8 cellular contexts compared by ENCODE assay signal in the genomic region with DNA sequence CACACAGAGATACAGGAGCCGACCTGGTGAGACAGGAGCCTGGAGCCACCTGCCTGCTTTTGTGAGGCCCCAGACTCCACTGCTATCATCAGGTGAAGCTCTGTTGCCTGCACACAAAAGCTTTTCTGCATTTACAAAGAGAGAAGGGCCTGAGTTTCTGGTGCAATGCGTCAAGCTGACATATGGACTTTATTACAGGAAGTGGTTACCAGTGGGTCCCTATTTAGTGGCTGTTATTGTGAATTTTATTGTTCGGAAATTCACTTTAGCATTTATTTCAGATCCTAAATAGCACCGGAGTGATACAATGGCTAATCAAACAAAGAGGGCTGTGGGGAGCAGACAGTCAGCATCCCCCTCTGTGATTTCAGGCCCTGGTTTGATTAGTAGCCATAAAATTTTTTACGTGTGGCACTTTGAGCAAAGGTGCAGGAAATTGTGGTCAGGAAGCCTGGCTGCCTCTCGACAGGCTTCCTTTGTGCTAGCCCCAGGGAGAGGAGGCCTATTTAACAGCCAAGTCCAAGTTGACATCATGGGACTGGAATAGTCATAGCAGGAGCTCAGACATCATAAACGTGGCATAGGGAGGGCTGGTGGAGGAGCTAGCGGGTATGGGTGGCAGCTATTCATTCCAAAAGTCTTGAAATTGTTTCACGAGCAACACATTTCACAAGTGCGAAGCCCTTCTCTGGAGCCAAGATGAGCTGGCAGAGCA. TPM values are rescaled to one million over a fixed set of nuclear protein-coding genes. Genes with fewer than 3 reads are reported as not detected.
A peak's percentile ranks its signal among the peaks of the same experiment; 100 is the strongest.
DNase-seq lines count a peak whose midpoint lies in the region; ATAC-seq and TF ChIP-seq lines count a peak whose summit lies in the region.

No MANE protein-coding gene starts in this region.

- peak in 2 of 3 experiments; percentile 18 to 27 for DNase-seq in activated CD8-positive, alpha-beta memory T cell treated with anti-CD3 and anti-CD28 coated beads for 48 hours (ENCODE audit: low read depth in 2 of 3, low spot score in 2 of 3)
- DNase-seq in activated CD8-positive, alpha-beta memory T cell treated with anti-CD3 and anti-CD28 coated beads, Interleukin-2, amount 50 U/mL, for 4 hours = no peak
- DNase-seq in NCI-H226 (peak; percentile 83), left colon (peak in 1 of 2 donors; percentile 62), tibial nerve (ENCODE audit: low spot score in 2 of 2) (no peak), OCI-M1 (lab: John Stamatoyannopoulos, UW) (no peak)
- peak; percentile 5 for DNase-seq in activated T-helper 1 cell treated with anti-CD3 and anti-CD28 coated beads, Interleukin-12 subunit alpha, Interleukin-12 subunit beta, Interleukin-2, Interleukin-4 antibody, amounts not matched to agents 30 ng/mL and 10 ng/mL and 1 ng/mL, durations not matched to agents 14 hours and 24 hours and 36 hours (ENCODE audit: low spot score)

- no peaks in the 10 kb centered on the region for H3K27me3 ChIP-seq in tibial nerve

- H3K27ac Mint-ChIP-seq in activated T-helper 1 cell treated with anti-CD3 and anti-CD28 coated beads, Interleukin-12 subunit alpha, Interleukin-12 subunit beta, Interleukin-2, Interleukin-4 antibody, amounts not matched to agents 30 ng/mL and 10 ng/mL and 1 ng/mL, durations not matched to agents 14 hours and 24 hours and 36 hours = no peak overlapping the region

- TF ChIP-seq POLR2A in tibial nerve (IDR thresholded peaks at IDR 0.05) = no peak

- H3K4me3 Mint-ChIP-seq in activated T-helper 1 cell treated with anti-CD3 and anti-CD28 coated beads, Interleukin-12 subunit alpha, Interleukin-12 subunit beta, Interleukin-2, Interleukin-4 antibody, amounts not matched to agents 30 ng/mL and 10 ng/mL and 1 ng/mL, durations not matched to agents 14 hours and 24 hours and 36 hours = no peak overlapping the region

- peaks cover 0 to 8% (median 0%) of the 10 kb centered on the region in 4 donors for H3K9me3 ChIP-seq in tibial nerve

- peaks cover 17% of the 10 kb centered on the region for H3K4me1 Mint-ChIP-seq in activated T-helper 1 cell treated with anti-CD3 and anti-CD28 coated beads, Interleukin-12 subunit alpha, Interleukin-12 subunit beta, Interleukin-2, Interleukin-4 antibody, amounts not matched to agents 30 ng/mL and 10 ng/mL and 1 ng/mL, durations not matched to agents 14 hours and 24 hours and 36 hours (ENCODE audit: low read depth)

- intact Hi-C loops in activated T-helper 1 cell treated with anti-CD3 and anti-CD28 coated beads, Interleukin-12 subunit alpha, Interleukin-12 subunit beta, Interleukin-2, Interleukin-4 antibody, amounts not matched to agents 30 ng/mL and 10 ng/mL and 1 ng/mL, durations not matched to agents 14 hours and 24 hours and 36 hours (cut with micrococcal nuclease) = loop anchor here (1.0 kb wide), 1 partner anchor 43 kb away; no protein-coding TSS in a partner anchor
- intact Hi-C loops in left colon (cut with DNase I, micrococcal nuclease) = no loop called here

- no peak overlapping the region for H3K4me3 ChIP-seq in tibial nerve

- no peaks in the 10 kb centered on the region for H3K9me3 Mint-ChIP-seq in activated T-helper 1 cell treated with anti-CD3 and anti-CD28 coated beads, Interleukin-12 subunit alpha, Interleukin-12 subunit beta, Interleukin-2, Interleukin-4 antibody, amounts not matched to agents 30 ng/mL and 10 ng/mL and 1 ng/mL, durations not matched to agents 14 hours and 24 hours and 36 hours

- H3K27me3 Mint-ChIP-seq in activated T-helper 1 cell treated with anti-CD3 and anti-CD28 coated beads, Interleukin-12 subunit alpha, Interleukin-12 subunit beta, Interleukin-2, Interleukin-4 antibody, amounts not matched to agents 30 ng/mL and 10 ng/mL and 1 ng/mL, durations not matched to agents 14 hours and 24 hours and 36 hours (ENCODE audit: insufficient read depth) = no peaks in the 10 kb centered on the region

- H3K4me1 ChIP-seq in tibial nerve = peaks cover 0 to 58% (median 32%) of the 10 kb centered on the region in 4 donors

- TF ChIP-seq CTCF in tibial nerve (IDR thresholded peaks at IDR 0.05) = no peak

- WGBS in tibial nerve, 2 donors = 39 to 40% methylated on average over 10 of the region's 10 CpGs

- peak overlapping the region in 3 of 4 donors; percentile 40 to 56 (median 55) for H3K27ac ChIP-seq in tibial nerve

- H3K36me3 Mint-ChIP-seq in activated T-helper 1 cell treated with anti-CD3 and anti-CD28 coated beads, Interleukin-12 subunit alpha, Interleukin-12 subunit beta, Interleukin-2, Interleukin-4 antibody, amounts not matched to agents 30 ng/mL and 10 ng/mL and 1 ng/mL, durations not matched to agents 14 hours and 24 hours and 36 hours (ENCODE audit: low read depth) = peaks cover 2% of the 10 kb centered on the region

- peak in 1 of 2 donors; percentile 5 for TF ChIP-seq EP300 in tibial nerve (IDR thresholded peaks at IDR 0.05)

- ATAC-seq in HG02938 (IDR thresholded peaks at IDR 0.05; ENCODE audit: unreplicated experiment) (peak; percentile 73), left colon (peak; percentile 85)

- peaks cover 0 to 6% (median 0%) of the 10 kb centered on the region in 3 donors for H3K36me3 ChIP-seq in tibial nerve

RNA-seq across cellular contexts. Expression of a gene that starts 8.4 kb away (rescaled TPM):
- not detected in 2 replicates for total RNA-seq in activated T-helper 1 cell treated with anti-CD3 and anti-CD28 coated beads, Interleukin-12 subunit alpha, Interleukin-12 subunit beta, Interleukin-2, Interleukin-4 antibody, amounts not matched to agents 30 ng/mL and 10 ng/mL and 1 ng/mL, durations not matched to agents 14 hours and 24 hours and 36 hours
- total RNA-seq in left colon (10 to 100 TPM; 21.0 to 50.3 TPM), tibial nerve (100 to 1,000 TPM; 158 to 291 (median 212) TPM)

Comparison
In these comparisons a context has a peak if more than half of its experiments do, and no peak if none do; other contexts are left out.
1. DNase-seq: peak in activated CD8-positive, alpha-beta memory T cell treated with anti-CD3 and anti-CD28 coated beads for 48 hours (2 of 3), NCI-H226 (single experiment) and activated T-helper 1 cell treated with anti-CD3 and anti-CD28 coated beads, Interleukin-12 subunit alpha, Interleukin-12 subunit beta, Interleukin-2, Interleukin-4 antibody, amounts not matched to agents 30 ng/mL and 10 ng/mL and 1 ng/mL, durations not matched to agents 14 hours and 24 hours and 36 hours (single experiment); none in activated CD8-positive, alpha-beta memory T cell treated with anti-CD3 and anti-CD28 coated beads, Interleukin-2, amount 50 U/mL, for 4 hours (single experiment), tibial nerve (0 of 2) and OCI-M1 (single experiment).
2. RNA of a gene that starts 8.4 kb away (total RNA-seq): 158 to 291 TPM in tibial nerve and 21.0 to 50.3 TPM in left colon; not detected in activated T-helper 1 cell treated with anti-CD3 and anti-CD28 coated beads, Interleukin-12 subunit alpha, Interleukin-12 subunit beta, Interleukin-2, Interleukin-4 antibody, amounts not matched to agents 30 ng/mL and 10 ng/mL and 1 ng/mL, durations not matched to agents 14 hours and 24 hours and 36 hours; every median in the first group is over 10 times any median in the second.